In genomic region chrX:70485466-70485865, GRCh38 we compare ENCODE assay signal across 24 cellular contexts. TPM values are rescaled to one million over a fixed set of nuclear protein-coding genes. Genes with fewer than 3 reads are reported as not detected.
DNase-seq lines count a peak whose midpoint lies in the region; ATAC-seq and TF ChIP-seq lines count a peak whose summit lies in the region.
"Had no signal": no experiment of that assay in that cellular context is flagged by ENCODE, and none has a peak within 500 bp of the region (broad histone marks: within the 10 kb centered on the region; RNA-seq: fewer than 3 reads in every experiment).

No MANE protein-coding gene starts in this region.

- H3K27ac ChIP-seq in left lung, result no peak overlapping the region
- H3K27ac ChIP-seq: breast epithelium, coronary artery, HL-60, thoracic aorta had no signal

- H3K9me3 ChIP-seq in left lung (no peaks in the 10 kb centered on the region), HAP-1 (no peaks in the 10 kb centered on the region)
- H3K9me3 ChIP-seq: breast epithelium, thoracic aorta had no signal

- peak; percentile 41 for ATAC-seq in left lung
- no peak for ATAC-seq in Right ventricle myocardium inferior

- H3K27me3 ChIP-seq in left lung (peaks cover 0 to 5% of the 10 kb centered on the region in 2 donors), HAP-1 (ENCODE audit: low read depth) (no peaks in the 10 kb centered on the region)

- H3K4me3 ChIP-seq in LNCaP clone FGC (ENCODE audit: low read depth, low read length) (peak overlapping the region; percentile 28), left lung (no peak overlapping the region), HAP-1 (no peak overlapping the region)
- H3K4me3 ChIP-seq: breast epithelium, coronary artery, thoracic aorta had no signal

- peak; percentile 84 for DNase-seq in DMS53 (lab: John Stamatoyannopoulos, UW)
- peak; percentile 22 for DNase-seq in LNCaP clone FGC (ENCODE audit: low read depth)
- DNase-seq in NCI-H748 treated with DMSO at 0.1 percent for 48 hours (lab: John Stamatoyannopoulos, UW), result peak; percentile 66
- no peak for DNase-seq in left lung
- DNase-seq in Right ventricle myocardium inferior (ENCODE audit: missing footprints), result no peak
- no peak for DNase-seq in HAP-1 (ENCODE audit: low spot score in 2 of 2)
- no peak for DNase-seq in Ammon's horn (ENCODE audit: low spot score)
- DNase-seq: activated CD4-positive, alpha-beta memory T cell treated with anti-CD3 and anti-CD28 coated beads, Interleukin-2, amount 10 ng/mL, durations not matched to agents 7 days and 5 days; activated CD4-positive, CD25-positive, alpha-beta regulatory T cell; activated naive CD4-positive, alpha-beta T cell treated with Interleukin-2 at 50 U/mL for 16 hours; CD8-positive, alpha-beta memory T cell; EL; glutamatergic neuron; mesenchymal stem cell; NCI-H1694 treated with DMSO at 0.1 percent for 48 hours; NCI-H524; occipital lobe; stimulated activated CD4-positive, alpha-beta T cell treated with anti-CD3 and anti-CD28 coated beads, Interleukin-4, amount 100 ng/mL, for 24 hours; stimulated activated naive CD4-positive, alpha-beta T cell treated with Interleukin-2 at 50 U/mL for 16 hours; T-helper 9 cell had no signal

- intact Hi-C loops in left lung (cut with DNase I), result no loop called here
- intact Hi-C loops in Right ventricle myocardium inferior (cut with DNase I), result no loop called here

- H3K36me3 ChIP-seq in left lung (no peaks in the 10 kb centered on the region), HAP-1 (replicated peaks) (peaks cover 53% of the 10 kb centered on the region)
- H3K36me3 ChIP-seq: breast epithelium, thoracic aorta had no signal

- TF ChIP-seq CTCF in LNCaP clone FGC (IDR thresholded peaks at IDR 0.05; ENCODE audit: control insufficient read depth, extremely low read depth, insufficient read depth), result no peak
- TF ChIP-seq CTCF in left lung (IDR thresholded peaks at IDR 0.05), result no peak

- in situ Hi-C loops in HAP-1 (cut with MboI; ENCODE audit: low sequenced_read_pairs), result no loop called here

- no peaks in the 10 kb centered on the region for H3K4me1 ChIP-seq in left lung
- H3K4me1 ChIP-seq in HAP-1, result no peaks in the 10 kb centered on the region
- H3K4me1 ChIP-seq: breast epithelium had no signal

RNA-seq across cellular contexts. Expression of gene DLG3, which starts 40.8 kb away (rescaled TPM):
- total RNA-seq in left lung (10 to 100 TPM; 22.3 to 29.9 TPM), Right ventricle myocardium inferior (9.5 TPM)

Comparison
In these comparisons a context has a peak if more than half of its experiments do, and no peak if none do; other contexts are left out.
1. DNase-seq: peak in DMS53 (single experiment), LNCaP clone FGC (single experiment) and NCI-H748 treated with DMSO at 0.1 percent for 48 hours (single experiment); none in left lung (0 of 2), Right ventricle myocardium inferior (single experiment), HAP-1 (0 of 2) and Ammon's horn (single experiment).